Comparison of ENCODE assay signal across 1 cellular context in genomic region chrX:37926700-37927099, GRCh38.
TF ChIP-seq lines count a peak whose summit lies in the region.

No MANE protein-coding gene starts in this region.

TF ChIP-seq in HEK293, 187 proteins besides CTCF, POLR2A, EP300 and RAD21 (continued from another document):
- TF ChIP-seq ZNF174 (tag by site-specific recombination; IDR thresholded peaks at IDR 0.05) (no peak), ZNF175 (tag by site-specific recombination; IDR thresholded peaks at IDR 0.05) (no peak), ZNF211 (tag by site-specific recombination; IDR thresholded peaks at IDR 0.05; ENCODE audit: low read depth) (no peak), ZNF221 (tag by site-specific recombination; IDR thresholded peaks at IDR 0.05; ENCODE audit: borderline replicate concordance) (no peak), ZFP37 (tag by site-specific recombination; IDR thresholded peaks at IDR 0.05) (no peak), ZNF560 (tag by site-specific recombination; IDR thresholded peaks at IDR 0.05; ENCODE audit: borderline replicate concordance) (no peak), ZIC2 (tag by site-specific recombination; IDR thresholded peaks at IDR 0.05) (no peak), PRDM1 (tag by site-specific recombination; IDR thresholded peaks at IDR 0.05) (no peak), MZF1 (tag by site-specific recombination; IDR thresholded peaks at IDR 0.05; ENCODE audit: borderline replicate concordance) (no peak), SP3 (tag by site-specific recombination; IDR thresholded peaks at IDR 0.05) (no peak), SP2 (tag by site-specific recombination; IDR thresholded peaks at IDR 0.05) (no peak), ZNF791 (tag by site-specific recombination; IDR thresholded peaks at IDR 0.05) (no peak), ZXDB (tag by site-specific recombination; IDR thresholded peaks at IDR 0.05) (no peak), ZNF660 (tag by site-specific recombination; IDR thresholded peaks at IDR 0.05) (0 out of 2 replicates have a peak, but pooled peaks have one; percentile 24), ZNF654 (tag by site-specific recombination; IDR thresholded peaks at IDR 0.05; ENCODE audit: low read depth) (peak; percentile 71), GLI2 (tag by site-specific recombination; IDR thresholded peaks at IDR 0.05; ENCODE audit: borderline replicate concordance, low read depth) (no peak), BCL6B (tag by site-specific recombination; IDR thresholded peaks at IDR 0.05) (peak; percentile 58; the same call in 1 of the 2 replicates), ZNF580 (tag by site-specific recombination; IDR thresholded peaks at IDR 0.05) (no peak), ZNF391 (tag by site-specific recombination; IDR thresholded peaks at IDR 0.05; ENCODE audit: borderline replicate concordance, low read depth) (no peak)
